8 cellular contexts compared by ENCODE assay signal in genomic region chr6:26520088-26520839, GRCh38. TPM values are rescaled to one million over a fixed set of nuclear protein-coding genes. Genes with fewer than 3 reads are reported as not detected.
DNase-seq lines count a peak whose midpoint lies in the region; ATAC-seq and TF ChIP-seq lines count a peak whose summit lies in the region.

No MANE protein-coding gene starts in this region.

- POLR2A ChIA-PET in AG04450 (lab: Yijun Ruan, JAX), result interaction anchor here (1.5 kb wide), 1 partner anchor 13 kb away, joined by 6 read pairs; no protein-coding TSS in a partner anchor

- H3K4me1 ChIP-seq in spleen, result peaks cover 4 to 49% (median 29%) of the 10 kb centered on the region in 6 donors

- CTCF ChIA-PET in AG04450 (lab: Charles Lee), result interaction anchor here (0.6 to 2.7 kb wide), 3 partner anchors 12 to 179 kb away, joined by 4 to 8 read pairs (median 7); no protein-coding TSS in a partner anchor

- peak overlapping the region; percentile 69 for H3K27ac ChIP-seq in AG04450 (ENCODE audit: low read depth, low read length)
- H3K27ac ChIP-seq in spleen, result peak overlapping the region; percentile 78 to 100 (median 97)

- WGBS in spleen, 5 donors, result 27 to 36% (median 29%) methylated on average over 19 to 22 of the region's 22 CpGs

- no peak for TF ChIP-seq CTCF in AG04450 (IDR thresholded peaks at IDR 0.05; ENCODE audit: low read depth, low read length)
- TF ChIP-seq CTCF in astrocyte of the cerebellum (IDR thresholded peaks at IDR 0.05; ENCODE audit: low read depth, low read length, missing control alignments), result no peak
- TF ChIP-seq CTCF in spleen (IDR thresholded peaks at IDR 0.05 in 8 of 11, conservative IDR thresholded peaks at IDR 0.05 in 3 of 11), result no peak

- H3K9me3 ChIP-seq in AG04450 (ENCODE audit: control insufficient read depth, insufficient read depth, low read length) (no peaks in the 10 kb centered on the region; the same call in 1 of the 2 replicates), spleen (no peaks in the 10 kb centered on the region)

- DNase-seq in AG04450 (ENCODE audit: low read depth, low spot score) (no peak), NCI-H510A (lab: John Stamatoyannopoulos, UW) (peak; percentile 28), astrocyte of the cerebellum (ENCODE audit: low read depth) (no peak), iris pigment epithelial cell (ENCODE audit: low read depth) (peak; percentile 65), spleen (no peak), NCI-H1048 (lab: John Stamatoyannopoulos, UW) (no peak)

- in situ Hi-C loops in astrocyte of the cerebellum (cut with HindIII; ENCODE audit: low sequenced_read_pairs), result no loop called here

- no peak for TF ChIP-seq POLR2A in spleen (IDR thresholded peaks at IDR 0.05)

- H3K27me3 ChIP-seq in AG04450 (ENCODE audit: control insufficient read depth, insufficient read depth, low read length), result no peaks in the 10 kb centered on the region
- H3K27me3 ChIP-seq in spleen (replicated peaks in 1 of 7), result no peaks in the 10 kb centered on the region

- H3K4me3 ChIP-seq in AG04450 (ENCODE audit: low read depth, low read length) (peak overlapping the region; percentile 55), astrocyte of the cerebellum (ENCODE audit: low read depth, low read length) (peak overlapping the region; percentile 36), spleen (peak overlapping the region in 6 of 8 donors; percentile 36 to 72 (median 54))

- ATAC-seq in GM18907 (IDR thresholded peaks at IDR 0.05; ENCODE audit: unreplicated experiment) (peak; percentile 39), HG03103 (IDR thresholded peaks at IDR 0.05; ENCODE audit: low read depth, unreplicated experiment) (peak; percentile 21)

- H3K36me3 ChIP-seq in spleen, result no peaks in the 10 kb centered on the region

- intact Hi-C loops in spleen (cut with DNase I; ENCODE audit: low total_unique reads), result no loop called here

RNA-seq across cellular contexts. Expression of gene HMGN4, which starts 17.9 kb away (rescaled TPM):
- 59.0 and 72.3 TPM in 2 replicates for polyA plus RNA-seq in AG04450 (2011; rRNA removed)
- 18.6 and 27.4 TPM in 2 replicates for polyA minus RNA-seq in AG04450 (2011; rRNA and poly(A)+ RNA removed)
- total RNA-seq in spleen, result 10 to 100 TPM; 47.2 to 68.4 (median 58.2) TPM
- 10 to 100 TPM; 33.3 to 52.0 (median 51.4) TPM for polyA plus RNA-seq in spleen

RNA-seq across cellular contexts. Expression of gene BTN1A1, which starts 20.2 kb away (rescaled TPM):
- polyA plus RNA-seq in AG04450 (2011; rRNA removed) (0.04 TPM in 1 of 2 replicates, not detected in the other), spleen (under 1 TPM; 0.33 to 0.58 (median 0.39) TPM)
- polyA minus RNA-seq in AG04450 (2011; rRNA and poly(A)+ RNA removed), result not detected in 2 replicates
- total RNA-seq in spleen, result 1 to 10 TPM in 1 of 7 donors, under 1 TPM in 6; 0.23 to 1.1 (median 0.32) TPM

Comparison
In these comparisons a context has a peak if more than half of its experiments do, and no peak if none do; other contexts are left out.
1. DNase-seq: peak in NCI-H510A (single experiment) and iris pigment epithelial cell (single experiment); none in AG04450 (single experiment), astrocyte of the cerebellum (single experiment), spleen (single experiment) and NCI-H1048 (single experiment).
2. Peak in every context shown above with its lines, with median percentiles within 50 percentile points of each other: H3K4me3 ChIP-seq.